ENCODE assay signal across 11 cellular contexts in the genomic region with DNA sequence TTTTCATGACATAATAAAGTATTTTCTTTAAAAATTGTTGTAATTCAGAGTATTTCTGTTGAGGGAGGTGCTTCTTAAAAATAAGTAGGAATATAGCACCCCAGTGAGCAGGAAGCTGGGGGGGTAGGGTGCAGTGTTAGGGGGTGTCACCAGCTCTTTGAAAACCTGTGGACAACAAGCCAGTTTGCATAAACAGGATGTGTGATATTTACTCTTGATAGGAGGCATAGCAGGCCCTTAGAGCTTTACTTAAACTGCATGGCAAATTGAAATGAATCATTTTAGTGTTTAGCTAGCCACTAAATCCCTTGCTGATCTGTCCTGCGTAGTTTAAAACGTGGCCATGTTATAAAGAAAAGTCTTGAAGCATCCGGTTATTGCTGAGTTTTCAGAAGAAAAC. TPM values are rescaled to one million over a fixed set of nuclear protein-coding genes. Genes with fewer than 3 reads are reported as not detected.
DNase-seq lines count a peak whose midpoint lies in the region; ATAC-seq, FAIRE-seq and TF ChIP-seq lines count a peak whose summit lies in the region.
"Had no signal": no experiment of that assay in that cellular context is flagged by ENCODE, and none has a peak within 500 bp of the region (broad histone marks: within the 10 kb centered on the region; RNA-seq: fewer than 3 reads in every experiment).

No MANE protein-coding gene starts in this region.

- peaks cover 62% of the 10 kb centered on the region for H3K36me3 Mint-ChIP-seq in activated naive CD8-positive, alpha-beta T cell treated with anti-CD3 and anti-CD28 coated beads, Interleukin-2, amount 50 U/mL, for 24 hours (ENCODE audit: low read depth)
- H3K36me3 Mint-ChIP-seq in activated naive CD8-positive, alpha-beta T cell treated with anti-CD3 and anti-CD28 coated beads for 36 hours = peaks cover 46% of the 10 kb centered on the region

- intact Hi-C loops in lower lobe of right lung (cut with DNase I) = loop anchor here (10.0 kb wide), 2 partner anchors 126 to 174 kb away; no protein-coding TSS in a partner anchor

- H3K36me3 ChIP-seq in lower lobe of right lung = peaks cover 32% of the 10 kb centered on the region

- H3K27ac ChIP-seq in angular gyrus (ENCODE audit: low read depth, low read length) = peak overlapping the region; percentile 82
- H3K27ac ChIP-seq in lower lobe of right lung = peak overlapping the region; percentile 15

- no peaks in the 10 kb centered on the region for H3K27me3 Mint-ChIP-seq in activated naive CD8-positive, alpha-beta T cell treated with anti-CD3 and anti-CD28 coated beads, Interleukin-2, amount 50 U/mL, for 24 hours
- no peaks in the 10 kb centered on the region for H3K27me3 Mint-ChIP-seq in activated naive CD8-positive, alpha-beta T cell treated with anti-CD3 and anti-CD28 coated beads for 36 hours

- no peak for DNase-seq in activated naive CD8-positive, alpha-beta T cell treated with anti-CD3 and anti-CD28 coated beads, Interleukin-2, amount 50 U/mL, for 24 hours
- DNase-seq in activated naive CD8-positive, alpha-beta T cell treated with anti-CD3 and anti-CD28 coated beads for 36 hours = no peak
- DNase-seq in lower lobe of right lung (no peak), urothelium cell line (ENCODE audit: low spot score) (no peak), CD1c-positive myeloid dendritic cell (ENCODE audit: extremely low spot score) (no peak), occipital lobe (lab: John Stamatoyannopoulos, UW) (no peak)
- DNase-seq: glutamatergic neuron, NCI-H526 treated with DMSO at 0.1 percent for 48 hours, pancreas had no signal

- no peak overlapping the region for H3K4me3 ChIP-seq in lower lobe of right lung
- H3K4me3 ChIP-seq: pancreas had no signal

- peaks cover 45% of the 10 kb centered on the region for H3K4me1 ChIP-seq in lower lobe of right lung

- no peak for TF ChIP-seq CTCF in lower lobe of right lung (IDR thresholded peaks at IDR 0.05)

- ATAC-seq in activated naive CD8-positive, alpha-beta T cell treated with anti-CD3 and anti-CD28 coated beads, Interleukin-2, amount 50 U/mL, for 24 hours = no peak
- no peak for ATAC-seq in lower lobe of right lung
- ATAC-seq in GM19455 (IDR thresholded peaks at IDR 0.05; ENCODE audit: unreplicated experiment) = no peak
- ATAC-seq: pancreas had no signal

- peak overlapping the region; percentile 85 for H3K27ac Mint-ChIP-seq in activated naive CD8-positive, alpha-beta T cell treated with anti-CD3 and anti-CD28 coated beads, Interleukin-2, amount 50 U/mL, for 24 hours
- no peak overlapping the region for H3K27ac Mint-ChIP-seq in activated naive CD8-positive, alpha-beta T cell treated with anti-CD3 and anti-CD28 coated beads for 36 hours

- no peaks in the 10 kb centered on the region for H3K27me3 ChIP-seq in lower lobe of right lung (ENCODE audit: low read depth)
- H3K27me3 ChIP-seq: pancreas had no signal

- FAIRE-seq in urothelium cell line (lab: Jason Lieb, UNC) = peak; percentile 5
- FAIRE-seq: pancreas had no signal

- peak overlapping the region; percentile 63 for H3K4me3 Mint-ChIP-seq in activated naive CD8-positive, alpha-beta T cell treated with anti-CD3 and anti-CD28 coated beads, Interleukin-2, amount 50 U/mL, for 24 hours
- no peak overlapping the region for H3K4me3 Mint-ChIP-seq in activated naive CD8-positive, alpha-beta T cell treated with anti-CD3 and anti-CD28 coated beads for 36 hours

- peaks cover 4% of the 10 kb centered on the region for H3K9me3 ChIP-seq in lower lobe of right lung
- H3K9me3 ChIP-seq: pancreas had no signal

- peaks cover 67% of the 10 kb centered on the region for H3K4me1 Mint-ChIP-seq in activated naive CD8-positive, alpha-beta T cell treated with anti-CD3 and anti-CD28 coated beads, Interleukin-2, amount 50 U/mL, for 24 hours
- peaks cover 42% of the 10 kb centered on the region for H3K4me1 Mint-ChIP-seq in activated naive CD8-positive, alpha-beta T cell treated with anti-CD3 and anti-CD28 coated beads for 36 hours

- H3K9me3 Mint-ChIP-seq in activated naive CD8-positive, alpha-beta T cell treated with anti-CD3 and anti-CD28 coated beads, Interleukin-2, amount 50 U/mL, for 24 hours = peaks cover 15% of the 10 kb centered on the region
- H3K9me3 Mint-ChIP-seq in activated naive CD8-positive, alpha-beta T cell treated with anti-CD3 and anti-CD28 coated beads for 36 hours = peaks cover 5% of the 10 kb centered on the region

RNA-seq across cellular contexts. Expression of a gene that starts 8.4 kb away (rescaled TPM):
- total RNA-seq in activated naive CD8-positive, alpha-beta T cell treated with anti-CD3 and anti-CD28 coated beads for 36 hours = 10 to 100 TPM; 18.8 to 21.2 TPM
- 45.8 TPM for total RNA-seq in lower lobe of right lung
- total RNA-seq in occipital lobe = 20.6 TPM
